In the genomic region with DNA sequence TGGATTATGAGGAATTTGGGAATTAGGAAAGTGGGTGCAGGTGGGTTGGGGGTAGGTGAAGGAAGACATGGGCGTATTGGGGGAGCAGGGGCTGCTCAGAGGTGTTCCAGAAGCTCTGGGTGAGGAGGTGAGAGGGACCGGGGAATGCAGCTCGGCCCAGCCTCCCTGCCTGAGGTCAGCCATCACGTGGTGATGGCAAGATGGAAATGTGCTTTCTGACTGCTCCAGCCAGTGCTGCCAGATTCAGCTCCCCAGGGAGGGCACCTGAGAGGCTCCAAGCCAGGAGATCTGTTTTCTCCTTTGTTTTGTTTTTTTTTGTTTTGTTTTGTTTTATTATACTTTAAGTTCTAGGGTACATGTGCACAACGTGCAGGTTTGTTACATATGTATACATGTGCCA, we compare ENCODE assay signal across 33 cellular contexts. TPM values are rescaled to one million over a fixed set of nuclear protein-coding genes. Genes with fewer than 3 reads are reported as not detected.
"Had no signal": no experiment of that assay in that cellular context is flagged by ENCODE, and none has a peak within 500 bp of the region (broad histone marks: within the 10 kb centered on the region; RNA-seq: fewer than 3 reads in every experiment).

No MANE protein-coding gene starts in this region.

- H3K27me3 ChIP-seq: breast epithelium, esophagus squamous epithelium, heart right ventricle, ovary, sigmoid colon, thyroid gland, upper lobe of left lung had no signal

- H3K36me3 ChIP-seq: breast epithelium, esophagus squamous epithelium, heart right ventricle, ovary, prostate gland, sigmoid colon, stomach, thyroid gland, upper lobe of left lung had no signal

- H3K27ac Mint-ChIP-seq: activated CD8-positive, alpha-beta T cell treated with anti-CD3 and anti-CD28 coated beads for 36 hours; activated naive CD4-positive, alpha-beta T cell treated with anti-CD3 and anti-CD28 coated beads, Interleukin-2, amount 50 U/mL, for 24 hours; activated naive CD8-positive, alpha-beta T cell treated with anti-CD3 and anti-CD28 coated beads, Interleukin-2, amount 50 U/mL, for 24 hours; activated T-helper 17 cell treated with anti-CD3 and anti-CD28 coated beads, Interleukin-2, amount 50 U/mL, for 72 hours; mesothelial cell of epicardium; nephron progenitor cell; stimulated activated naive B cell treated with anti-CD40 and anti-IgM and Interleukin-4, amounts not matched to agents 10 μg/mL and 1 μg/mL and 100 μg/mL, for 72 hours had no signal

- ATAC-seq: activated CD8-positive, alpha-beta T cell treated with anti-CD3 and anti-CD28 coated beads for 36 hours; activated naive CD8-positive, alpha-beta T cell treated with anti-CD3 and anti-CD28 coated beads, Interleukin-2, amount 50 U/mL, for 24 hours; activated T-cell treated with anti-CD3 and anti-CD28 coated beads, Interleukin-2, amount 50 U/mL, for 4 hours; activated T-helper 17 cell treated with anti-CD3 and anti-CD28 coated beads, Interleukin-2, amount 50 U/mL, for 72 hours; stimulated activated naive B cell treated with anti-CD40 and anti-IgM and Interleukin-4, amounts not matched to agents 10 μg/mL and 1 μg/mL and 100 μg/mL, for 72 hours had no signal

- H3K27ac ChIP-seq: breast epithelium, epithelial cell of prostate, esophagus squamous epithelium, heart right ventricle, ovary, prostate gland, sigmoid colon, stomach, thyroid gland, upper lobe of left lung had no signal

- H3K4me3 Mint-ChIP-seq: activated CD8-positive, alpha-beta T cell treated with anti-CD3 and anti-CD28 coated beads for 36 hours; activated naive CD4-positive, alpha-beta T cell treated with anti-CD3 and anti-CD28 coated beads, Interleukin-2, amount 50 U/mL, for 24 hours; activated naive CD8-positive, alpha-beta T cell treated with anti-CD3 and anti-CD28 coated beads, Interleukin-2, amount 50 U/mL, for 24 hours; activated T-cell treated with anti-CD3 and anti-CD28 coated beads, Interleukin-2, amount 50 U/mL, for 4 hours; activated T-helper 17 cell treated with anti-CD3 and anti-CD28 coated beads, Interleukin-2, amount 50 U/mL, for 72 hours; mesothelial cell of epicardium; naive B cell; nephron progenitor cell; stimulated activated naive B cell treated with anti-CD40 and anti-IgM and Interleukin-4, amounts not matched to agents 10 μg/mL and 1 μg/mL and 100 μg/mL, for 72 hours had no signal

- H3K9me3 Mint-ChIP-seq: activated CD8-positive, alpha-beta T cell treated with anti-CD3 and anti-CD28 coated beads for 36 hours; activated naive CD4-positive, alpha-beta T cell treated with anti-CD3 and anti-CD28 coated beads, Interleukin-2, amount 50 U/mL, for 24 hours; activated naive CD8-positive, alpha-beta T cell treated with anti-CD3 and anti-CD28 coated beads, Interleukin-2, amount 50 U/mL, for 24 hours; activated T-cell treated with anti-CD3 and anti-CD28 coated beads, Interleukin-2, amount 50 U/mL, for 4 hours; activated T-helper 17 cell treated with anti-CD3 and anti-CD28 coated beads, Interleukin-2, amount 50 U/mL, for 72 hours; mesothelial cell of epicardium; naive B cell; nephron progenitor cell; stimulated activated naive B cell treated with anti-CD40 and anti-IgM and Interleukin-4, amounts not matched to agents 10 μg/mL and 1 μg/mL and 100 μg/mL, for 72 hours had no signal

- H3K36me3 Mint-ChIP-seq: activated naive CD4-positive, alpha-beta T cell treated with anti-CD3 and anti-CD28 coated beads, Interleukin-2, amount 50 U/mL, for 24 hours; mesothelial cell of epicardium; naive B cell; stimulated activated naive B cell treated with anti-CD40 and anti-IgM and Interleukin-4, amounts not matched to agents 10 μg/mL and 1 μg/mL and 100 μg/mL, for 72 hours had no signal

- DNase-seq: activated CD4-positive, alpha-beta T cell treated with anti-CD3 and anti-CD28 coated beads for 1 hour; activated CD4-positive, alpha-beta T cell treated with anti-CD3 and anti-CD28 coated beads, Interleukin-2, amount 50 U/mL, for 1 hour; activated CD8-positive, alpha-beta T cell treated with anti-CD3 and anti-CD28 coated beads for 36 hours; activated naive CD8-positive, alpha-beta T cell treated with anti-CD3 and anti-CD28 coated beads, Interleukin-2, amount 50 U/mL, for 24 hours; activated T-cell treated with anti-CD3 and anti-CD28 coated beads, Interleukin-2, amount 50 U/mL, for 4 hours; amygdala; central memory CD4-positive, alpha-beta T cell; dermis blood vessel endothelial cell; effector CD4-positive, alpha-beta T cell; esophagus squamous epithelium; foreskin melanocyte; heart right ventricle; naive B cell; nephron progenitor cell; ovary; retina; sigmoid colon; small intestine; stimulated activated CD4-positive, alpha-beta T cell treated with anti-CD3 and anti-CD28 coated beads, Interleukin-15, amount 100 ng/mL, for 24 hours; stimulated activated CD4-positive, alpha-beta T cell treated with anti-CD3 and anti-CD28 coated beads, Interleukin-2, amount 100 ng/mL, for 24 hours; stimulated activated naive B cell treated with anti-CD40 and anti-IgM and Interleukin-4, amounts not matched to agents 10 μg/mL and 1 μg/mL and 100 μg/mL, for 72 hours; stomach; thyroid gland; upper lobe of left lung had no signal

- H3K4me3 ChIP-seq: breast epithelium, esophagus squamous epithelium, heart right ventricle, ovary, prostate gland, sigmoid colon, stomach, thyroid gland, upper lobe of left lung had no signal

- H3K4me1 Mint-ChIP-seq: activated naive CD4-positive, alpha-beta T cell treated with anti-CD3 and anti-CD28 coated beads, Interleukin-2, amount 50 U/mL, for 24 hours; activated naive CD8-positive, alpha-beta T cell treated with anti-CD3 and anti-CD28 coated beads, Interleukin-2, amount 50 U/mL, for 24 hours; activated T-helper 17 cell treated with anti-CD3 and anti-CD28 coated beads, Interleukin-2, amount 50 U/mL, for 72 hours; naive B cell; stimulated activated naive B cell treated with anti-CD40 and anti-IgM and Interleukin-4, amounts not matched to agents 10 μg/mL and 1 μg/mL and 100 μg/mL, for 72 hours had no signal

- H3K4me1 ChIP-seq: breast epithelium, prostate gland, sigmoid colon, thyroid gland, upper lobe of left lung had no signal

RNA-seq across cellular contexts. Expression of a gene that starts 35.2 kb away (rescaled TPM):
- total RNA-seq: activated CD8-positive, alpha-beta T cell treated with anti-CD3 and anti-CD28 coated beads for 36 hours; activated T-cell treated with anti-CD3 and anti-CD28 coated beads, Interleukin-2, amount 50 U/mL, for 4 hours; activated T-helper 17 cell treated with anti-CD3 and anti-CD28 coated beads, Interleukin-2, amount 50 U/mL, for 72 hours; breast epithelium; dermis blood vessel endothelial cell; esophagus squamous epithelium; glomerular endothelial cell; heart right ventricle; kidney epithelial cell; lower leg skin; mesothelial cell of epicardium; ovary; prostate gland; sigmoid colon; stomach; thyroid gland; upper lobe of left lung had no signal
- polyA plus RNA-seq: heart right ventricle, ovary, sigmoid colon, small intestine, stomach had no signal
